In genomic region chr2:171080607-171081006, GRCh38 we compare ENCODE assay signal across 27 cellular contexts.
"Had no signal": no experiment of that assay in that cellular context is flagged by ENCODE, and none has a peak within 500 bp of the region (broad histone marks: within the 10 kb centered on the region; RNA-seq: fewer than 3 reads in every experiment).

No MANE protein-coding gene starts in this region.

- H3K27ac ChIP-seq: colonic mucosa, epithelial cell of prostate, gastrocnemius medialis, heart left ventricle, hepatocyte, prostate gland, right atrium auricular region, sigmoid colon, thoracic aorta, tibial nerve, upper lobe of left lung had no signal

- H2AFZ ChIP-seq: hepatocyte had no signal

- ATAC-seq: esophagus mucosa; gastrocnemius medialis; heart left ventricle; left lobe of liver; stimulated activated effector memory CD8-positive, alpha-beta T cell treated with anti-CD3 and anti-CD28 coated beads, Interleukin-12 subunit alpha, Interleukin-12 subunit beta, amount 100 ng/mL, for 72 hours had no signal

- H3K9me3 Mint-ChIP-seq: dendritic cell treated with granulocyte-macrophage colony-stimulating factor and Interleukin-4, amounts not matched to agents 40 ng/mL and 50 ng/mL, for 4 days; endodermal cell; memory B cell; nephron progenitor cell; stimulated activated effector memory CD8-positive, alpha-beta T cell treated with anti-CD3 and anti-CD28 coated beads, Interleukin-12 subunit alpha, Interleukin-12 subunit beta, amount 100 ng/mL, for 72 hours had no signal

- H3K27me3 Mint-ChIP-seq: dendritic cell treated with granulocyte-macrophage colony-stimulating factor and Interleukin-4, amounts not matched to agents 40 ng/mL and 50 ng/mL, for 4 days; memory B cell had no signal

- H3K36me3 ChIP-seq: colonic mucosa, gastrocnemius medialis, prostate gland, right atrium auricular region, sigmoid colon, thoracic aorta had no signal

- H3K27me3 ChIP-seq: colonic mucosa, gastrocnemius medialis, heart left ventricle, hepatocyte, right atrium auricular region, sigmoid colon, tibial nerve, upper lobe of left lung had no signal

- H3K4me3 Mint-ChIP-seq: dendritic cell treated with granulocyte-macrophage colony-stimulating factor and Interleukin-4, amounts not matched to agents 40 ng/mL and 50 ng/mL, for 4 days; endodermal cell; memory B cell; nephron progenitor cell; stimulated activated effector memory CD8-positive, alpha-beta T cell treated with anti-CD3 and anti-CD28 coated beads, Interleukin-12 subunit alpha, Interleukin-12 subunit beta, amount 100 ng/mL, for 72 hours had no signal

- H3K4me2 ChIP-seq: hepatocyte had no signal

- H3K4me3 ChIP-seq: colonic mucosa, gastrocnemius medialis, heart left ventricle, hepatocyte, lung, prostate gland, right atrium auricular region, sigmoid colon, thoracic aorta, tibial nerve, upper lobe of left lung had no signal

- DNase-seq: colonic mucosa; effector CD8-positive, alpha-beta T cell; endodermal cell; foreskin fibroblast; gastrocnemius medialis; heart left ventricle; kidney; nephron progenitor cell; nucleus accumbens; sigmoid colon; stimulated activated CD4-positive, alpha-beta T cell treated with anti-CD3 and anti-CD28 coated beads, Interleukin-2, amount 100 ng/mL, for 24 hours; stimulated activated CD4-positive, alpha-beta T cell treated with anti-CD3 and anti-CD28 coated beads, Interleukin-4, amount 100 ng/mL, for 24 hours; stimulated activated naive CD4-positive, alpha-beta T cell treated with Interleukin-2 at 50 U/mL for 16 hours; upper lobe of left lung had no signal

- H3K4me1 ChIP-seq: prostate gland, right atrium auricular region, tibial nerve, upper lobe of left lung had no signal

- FAIRE-seq: kidney, urothelium cell line had no signal

- H3K9me3 ChIP-seq: colonic mucosa, gastrocnemius medialis, heart left ventricle, prostate gland, right atrium auricular region, sigmoid colon, thoracic aorta, tibial nerve, upper lobe of left lung had no signal

- H3K27ac Mint-ChIP-seq: dendritic cell treated with granulocyte-macrophage colony-stimulating factor and Interleukin-4, amounts not matched to agents 40 ng/mL and 50 ng/mL, for 4 days; endodermal cell; memory B cell; nephron progenitor cell; stimulated activated effector memory CD8-positive, alpha-beta T cell treated with anti-CD3 and anti-CD28 coated beads, Interleukin-12 subunit alpha, Interleukin-12 subunit beta, amount 100 ng/mL, for 72 hours had no signal
